Comparison of ENCODE assay signal across 30 cellular contexts in genomic region chr4:180768610-180769009, GRCh38.
"Had no signal": no experiment of that assay in that cellular context is flagged by ENCODE, and none has a peak within 500 bp of the region (broad histone marks: within the 10 kb centered on the region; RNA-seq: fewer than 3 reads in every experiment).

No MANE protein-coding gene starts in this region.

- H3K36me3 ChIP-seq: neutrophil, pancreas, spleen, suprapubic skin, thoracic aorta, thyroid gland, tibial nerve, upper lobe of left lung, vagina had no signal

- H3K4me2 ChIP-seq: smooth muscle cell had no signal

- ATAC-seq: naive thymus-derived CD4-positive, alpha-beta T cell; natural killer cell; pancreas; psoas muscle; right cardiac atrium; sciatic nerve; stimulated activated memory B cell treated with anti-CD40 and anti-IgM and Interleukin-4, amounts not matched to agents 10 μg/mL and 1 μg/mL and 100 μg/mL, for 72 hours; stimulated activated naive CD8-positive, alpha-beta T cell treated with anti-CD3 and anti-CD28 coated beads, Interleukin-15, amount 100 ng/mL, for 72 hours; stimulated activated naive CD8-positive, alpha-beta T cell treated with anti-CD3 and anti-CD28 coated beads, Interleukin-15, Interleukin-2, amounts not matched to agents 100 U/mL and 50 U/mL, for 24 hours had no signal

- H3K4me1 ChIP-seq: pancreas, psoas muscle, spleen, suprapubic skin, thyroid gland, upper lobe of left lung, vagina had no signal

- H3K27me3 ChIP-seq: neutrophil, pancreas, spleen, suprapubic skin, thyroid gland, tibial nerve, upper lobe of left lung, vagina had no signal

- H3K4me1 Mint-ChIP-seq: naive thymus-derived CD4-positive, alpha-beta T cell; natural killer cell; stimulated activated memory B cell treated with anti-CD40 and anti-IgM and Interleukin-4, amounts not matched to agents 10 μg/mL and 1 μg/mL and 100 μg/mL, for 72 hours; stimulated activated naive CD8-positive, alpha-beta T cell treated with anti-CD3 and anti-CD28 coated beads, Interleukin-15, amount 100 ng/mL, for 72 hours had no signal

- FAIRE-seq: pancreas, urothelium cell line had no signal

- DNase-seq: naive thymus-derived CD4-positive, alpha-beta T cell; natural killer cell; nucleus accumbens; pancreas; psoas muscle; right cardiac atrium; spleen; stimulated activated CD4-positive, alpha-beta T cell treated with anti-CD3 and anti-CD28 coated beads, Interleukin-12 subunit alpha, Interleukin-12 subunit beta, amount 100 ng/mL, for 4 hours; stimulated activated CD4-positive, alpha-beta T cell treated with anti-CD3 and anti-CD28 coated beads, Interleukin-1b, Interleukin-23, amount 100 ng/mL, for 48 hours; stimulated activated CD4-positive, alpha-beta T cell treated with anti-CD3 and anti-CD28 coated beads, Interleukin-4, amount 100 ng/mL, for 1 hour; stimulated activated CD4-positive, alpha-beta T cell treated with anti-CD3 and anti-CD28 coated beads, Interleukin-4, amount 100 ng/mL, for 4 hours; stimulated activated CD8-positive, alpha-beta memory T cell treated with anti-CD3 and anti-CD28 coated beads, Interleukin-4, amount 100 ng/mL, for 48 hours; stimulated activated naive CD4-positive, alpha-beta T cell; stimulated activated naive CD8-positive, alpha-beta T cell treated with anti-CD3 and anti-CD28 coated beads, Interleukin-15, amount 100 ng/mL, for 72 hours; stimulated activated naive CD8-positive, alpha-beta T cell treated with anti-CD3 and anti-CD28 coated beads, Interleukin-15, Interleukin-2, amounts not matched to agents 100 U/mL and 50 U/mL, for 24 hours; substantia nigra; thyroid gland; trophoblast cell; upper lobe of left lung had no signal

- H3K36me3 Mint-ChIP-seq: naive thymus-derived CD4-positive, alpha-beta T cell; natural killer cell; stimulated activated memory B cell treated with anti-CD40 and anti-IgM and Interleukin-4, amounts not matched to agents 10 μg/mL and 1 μg/mL and 100 μg/mL, for 72 hours had no signal

- H3K27ac Mint-ChIP-seq: naive thymus-derived CD4-positive, alpha-beta T cell; natural killer cell; nephron; stimulated activated memory B cell treated with anti-CD40 and anti-IgM and Interleukin-4, amounts not matched to agents 10 μg/mL and 1 μg/mL and 100 μg/mL, for 72 hours; stimulated activated naive CD8-positive, alpha-beta T cell treated with anti-CD3 and anti-CD28 coated beads, Interleukin-15, amount 100 ng/mL, for 72 hours had no signal

- H3K9me3 Mint-ChIP-seq: stimulated activated memory B cell treated with anti-CD40 and anti-IgM and Interleukin-4, amounts not matched to agents 10 μg/mL and 1 μg/mL and 100 μg/mL, for 72 hours; stimulated activated naive CD8-positive, alpha-beta T cell treated with anti-CD3 and anti-CD28 coated beads, Interleukin-15, amount 100 ng/mL, for 72 hours had no signal

- H3K4me3 ChIP-seq: pancreas, psoas muscle, skin epidermis, smooth muscle cell, spleen, suprapubic skin, thoracic aorta, thyroid gland, tibial nerve, upper lobe of left lung, vagina had no signal

- H3K27ac ChIP-seq: neutrophil, pancreas, psoas muscle, skin epidermis, spleen, suprapubic skin, thoracic aorta, thyroid gland, tibial nerve, upper lobe of left lung, vagina had no signal

- H3K27me3 Mint-ChIP-seq: naive thymus-derived CD4-positive, alpha-beta T cell; stimulated activated memory B cell treated with anti-CD40 and anti-IgM and Interleukin-4, amounts not matched to agents 10 μg/mL and 1 μg/mL and 100 μg/mL, for 72 hours; stimulated activated naive CD8-positive, alpha-beta T cell treated with anti-CD3 and anti-CD28 coated beads, Interleukin-15, amount 100 ng/mL, for 72 hours had no signal

- H3K9me3 ChIP-seq: neutrophil, pancreas, psoas muscle, suprapubic skin, thoracic aorta, thyroid gland, tibial nerve, upper lobe of left lung, vagina had no signal

- H3K4me3 Mint-ChIP-seq: naive thymus-derived CD4-positive, alpha-beta T cell; natural killer cell; stimulated activated memory B cell treated with anti-CD40 and anti-IgM and Interleukin-4, amounts not matched to agents 10 μg/mL and 1 μg/mL and 100 μg/mL, for 72 hours; stimulated activated naive CD8-positive, alpha-beta T cell treated with anti-CD3 and anti-CD28 coated beads, Interleukin-15, amount 100 ng/mL, for 72 hours had no signal
